ENCODE assay signal across 18 cellular contexts in the genomic region with DNA sequence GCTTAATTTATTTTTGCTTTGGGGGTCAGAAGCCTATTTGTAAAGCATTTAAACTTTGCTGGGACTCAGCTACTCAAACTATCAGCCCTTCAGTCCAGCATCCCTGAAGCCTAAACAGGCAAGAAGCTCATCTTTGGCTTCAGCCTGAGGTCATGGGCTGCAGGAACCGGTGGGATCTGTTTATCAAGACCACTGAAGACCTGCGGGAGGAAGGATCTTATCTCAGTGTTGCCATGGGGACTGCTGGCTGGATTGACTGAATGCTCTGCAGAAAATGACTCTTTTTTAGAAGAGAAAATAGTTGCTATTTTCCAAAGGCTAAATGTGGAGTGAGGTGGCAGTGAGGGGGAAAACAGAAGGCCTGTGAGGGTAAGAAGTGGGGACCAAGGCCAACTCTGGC. TPM values are rescaled to one million over a fixed set of nuclear protein-coding genes. Genes with fewer than 3 reads are reported as not detected.
A peak's percentile ranks its signal among the peaks of the same experiment; 100 is the strongest.
DNase-seq lines count a peak whose midpoint lies in the region; ATAC-seq and TF ChIP-seq lines count a peak whose summit lies in the region.
"Had no signal": no experiment of that assay in that cellular context is flagged by ENCODE, and none has a peak within 500 bp of the region (broad histone marks: within the 10 kb centered on the region; RNA-seq: fewer than 3 reads in every experiment).

No MANE protein-coding gene starts in this region.

- H3K36me3 Mint-ChIP-seq in T-helper 17 cell (ENCODE audit: low read depth) (no peaks in the 10 kb centered on the region), brain (no peaks in the 10 kb centered on the region), mesothelial cell of epicardium (no peaks in the 10 kb centered on the region)
- H3K36me3 Mint-ChIP-seq: CD4-positive, CD25-positive, alpha-beta regulatory T cell had no signal

- H3K27me3 Mint-ChIP-seq in T-helper 17 cell (peaks cover 6% of the 10 kb centered on the region), brain (no peaks in the 10 kb centered on the region), mesothelial cell of epicardium (ENCODE audit: low read depth) (no peaks in the 10 kb centered on the region)
- H3K27me3 Mint-ChIP-seq: CD4-positive, CD25-positive, alpha-beta regulatory T cell had no signal

- H3K4me3 ChIP-seq in esophagus squamous epithelium: no peak overlapping the region
- H3K4me3 ChIP-seq: GM23338, HAP-1, MG63, PC-9 had no signal

- H3K36me3 ChIP-seq in esophagus squamous epithelium: no peaks in the 10 kb centered on the region
- H3K36me3 ChIP-seq: HAP-1, MG63 had no signal

- ATAC-seq in T-helper 17 cell: no peak
- ATAC-seq in GM19455 (IDR thresholded peaks at IDR 0.05; ENCODE audit: unreplicated experiment): no peak
- ATAC-seq: GM23338 had no signal

- no peak overlapping the region for H3K27ac ChIP-seq in esophagus squamous epithelium
- H3K27ac ChIP-seq: PC-9 had no signal

- H3K9me3 ChIP-seq in T-helper 17 cell (ENCODE audit: control insufficient read depth, low read length, poor library complexity, severe bottlenecking) (no peaks in the 10 kb centered on the region), esophagus squamous epithelium (no peaks in the 10 kb centered on the region)
- H3K9me3 ChIP-seq: HAP-1, MG63 had no signal

- no peaks in the 10 kb centered on the region for H3K27me3 ChIP-seq in esophagus squamous epithelium
- H3K27me3 ChIP-seq: MG63 had no signal

- H3K27ac Mint-ChIP-seq in T-helper 17 cell: peak overlapping the region; percentile 89
- H3K27ac Mint-ChIP-seq in brain: peak overlapping the region in 3 of 5 experiments; percentile 21 to 96 (median 88)
- peak overlapping the region; percentile 43 for H3K27ac Mint-ChIP-seq in mesothelial cell of epicardium
- H3K27ac Mint-ChIP-seq: GM23338 had no signal

- peaks cover 30% of the 10 kb centered on the region for H3K4me1 Mint-ChIP-seq in T-helper 17 cell
- H3K4me1 Mint-ChIP-seq in brain: peaks cover 53% of the 10 kb centered on the region
- H3K4me1 Mint-ChIP-seq in mesothelial cell of epicardium: peaks cover 26% of the 10 kb centered on the region

- intact Hi-C loops in esophagus squamous epithelium (cut with DNase I): no loop called here

- no peaks in the 10 kb centered on the region for H3K4me1 ChIP-seq in esophagus squamous epithelium
- H3K4me1 ChIP-seq: HAP-1 had no signal

- DNase-seq in T-helper 17 cell (no peak), mesothelial cell of epicardium (ENCODE audit: low spot score in 2 of 2, unreplicated experiment in 2 of 2) (no peak), superior temporal gyrus (ENCODE audit: extremely low spot score) (peak; percentile 29), esophagus squamous epithelium (lab: John Stamatoyannopoulos, UW) (no peak), NCI-H1417 (lab: John Stamatoyannopoulos, UW) (no peak)
- DNase-seq: CD4-positive, CD25-positive, alpha-beta regulatory T cell; DMS79; MG63; NCI-H1436; NCI-H187 treated with DMSO at 0.1 percent for 48 hours; NCI-H748 treated with DMSO at 0.1 percent for 48 hours; PC-9; RPMI8226; SHP77 had no signal

- TF ChIP-seq CTCF in brain (conservative IDR thresholded peaks at IDR 0.05) (no peak), mesothelial cell of epicardium (IDR thresholded peaks at IDR 0.05; ENCODE audit: unreplicated experiment) (no peak), esophagus squamous epithelium (IDR thresholded peaks at IDR 0.05) (no peak)

- TF ChIP-seq POLR2A in esophagus squamous epithelium (IDR thresholded peaks at IDR 0.05): no peak

- H3K9me3 Mint-ChIP-seq in brain (peaks cover 0 to 3% (median 0%) of the 10 kb centered on the region in 5 experiments), mesothelial cell of epicardium (no peaks in the 10 kb centered on the region)
- H3K9me3 Mint-ChIP-seq: GM23338 had no signal

- no peak overlapping the region for H3K4me3 Mint-ChIP-seq in T-helper 17 cell
- H3K4me3 Mint-ChIP-seq in brain: no peak overlapping the region
- no peak overlapping the region for H3K4me3 Mint-ChIP-seq in mesothelial cell of epicardium
- H3K4me3 Mint-ChIP-seq: CD4-positive, CD25-positive, alpha-beta regulatory T cell; GM23338 had no signal

- WGBS in esophagus squamous epithelium, 2 donors: 70 to 71% methylated on average over 1 to 2 of the region's 2 CpGs

RNA-seq across cellular contexts. Expression of gene ATP1B1, which starts 20.6 kb away (rescaled TPM):
- total RNA-seq in T-helper 17 cell: 1 to 10 TPM; 3.5 to 7.1 TPM
- 114 TPM for polyA plus RNA-seq in brain (ENCODE audit: insufficient read depth, low read depth, low replicate concordance)
- total RNA-seq in mesothelial cell of epicardium: 76.4 to 81.7 TPM (median 81.4 TPM) in 3 replicates
- 100 to 1,000 TPM in 2 of 4 donors, 10 to 100 TPM in 2; 87.0 to 222 (median 153) TPM for total RNA-seq in esophagus squamous epithelium
